In genomic region chr11:76083563-76084451, GRCh38 we compare ENCODE assay signal across 16 cellular contexts.
DNase-seq lines count a peak whose midpoint lies in the region; ATAC-seq, FAIRE-seq and TF ChIP-seq lines count a peak whose summit lies in the region.
"Had no signal": no experiment of that assay in that cellular context is flagged by ENCODE, and none has a peak within 500 bp of the region (broad histone marks: within the 10 kb centered on the region; RNA-seq: fewer than 3 reads in every experiment).

No MANE protein-coding gene starts in this region.

- CTCF ChIA-PET in HEK293T (lab: Yijun Ruan, JAX), result interaction anchor here (1.1 kb wide), 1 partner anchor 11 kb away, joined by 5 read pairs; no protein-coding TSS in a partner anchor

- H3K4me1 ChIP-seq in body of pancreas (no peaks in the 10 kb centered on the region), right cardiac atrium (ENCODE audit: control insufficient read depth, insufficient read depth, low read length) (peaks cover 3% of the 10 kb centered on the region), small intestine (ENCODE audit: control insufficient read depth in 2 of 2, insufficient read depth in 1 of 2, low read depth in 1 of 2, low read length in 1 of 2) (no peaks in the 10 kb centered on the region), endodermal cell (ENCODE audit: control insufficient read depth, insufficient read depth, low read length) (no peaks in the 10 kb centered on the region)
- H3K4me1 ChIP-seq: BLaER1 had no signal

- no peaks in the 10 kb centered on the region for H3K9me3 Mint-ChIP-seq in endodermal cell
- H3K9me3 Mint-ChIP-seq: activated naive CD4-positive, alpha-beta T cell treated with anti-CD3 and anti-CD28 coated beads, Interleukin-2, amount 50 U/mL, for 24 hours had no signal

- peaks cover 19% of the 10 kb centered on the region for H3K36me3 Mint-ChIP-seq in endodermal cell (ENCODE audit: low read depth)

- 76 to 80% methylated on average over 7 of the region's 7 CpGs for WGBS in body of pancreas, 2 donors
- 75% methylated on average over 7 of the region's 7 CpGs for WGBS in right cardiac atrium
- 57 to 71% (median 69%) methylated on average over 7 of the region's 7 CpGs for WGBS in small intestine, 3 donors
- 91 to 95% methylated on average over 2 to 6 of the region's 7 CpGs for WGBS in endodermal cell (ENCODE audit: insufficient coverage in 1 of 2, insufficient read length in 1 of 2), 2 experiments

- H3K4me3 ChIP-seq in body of pancreas, result no peak overlapping the region
- H3K4me3 ChIP-seq in right cardiac atrium (ENCODE audit: low read length), result no peak overlapping the region
- H3K4me3 ChIP-seq in small intestine (ENCODE audit: low read depth in 1 of 2, low read length in 2 of 2), result no peak overlapping the region
- H3K4me3 ChIP-seq in endodermal cell (ENCODE audit: low read length), result no peak overlapping the region
- H3K4me3 ChIP-seq: BLaER1, lower lobe of right lung had no signal

- no peak for DNase-seq in HEK293T (ENCODE audit: extremely low spot score)
- no peak for DNase-seq in body of pancreas
- no peak for DNase-seq in right cardiac atrium
- DNase-seq in small intestine, result peak; percentile 48
- no peak for DNase-seq in OCI-M1 (lab: John Stamatoyannopoulos, UW)
- DNase-seq in endodermal cell, result no peak
- no peak for DNase-seq in stimulated activated CD4-positive, alpha-beta T cell treated with anti-CD3 and anti-CD28 coated beads, Interleukin-1b, Interleukin-23, amount 100 ng/mL, for 48 hours
- DNase-seq: glutamatergic neuron; lower lobe of right lung; NCI-H1694; NCI-H748 treated with DMSO at 0.1 percent for 48 hours; stimulated activated naive CD8-positive, alpha-beta T cell treated with anti-CD3 and anti-CD28 coated beads, Interleukin-15, Interleukin-2, amounts not matched to agents 100 U/mL and 50 U/mL, for 24 hours had no signal

- H3K27ac Mint-ChIP-seq in endodermal cell, result no peak overlapping the region
- H3K27ac Mint-ChIP-seq: activated naive CD4-positive, alpha-beta T cell treated with anti-CD3 and anti-CD28 coated beads, Interleukin-2, amount 50 U/mL, for 24 hours had no signal

- H3K9me3 ChIP-seq in body of pancreas, result no peaks in the 10 kb centered on the region
- H3K9me3 ChIP-seq in right cardiac atrium (ENCODE audit: control insufficient read depth, low read length), result no peaks in the 10 kb centered on the region
- no peaks in the 10 kb centered on the region for H3K9me3 ChIP-seq in small intestine (ENCODE audit: control insufficient read depth, low read depth)
- no peaks in the 10 kb centered on the region for H3K9me3 ChIP-seq in endodermal cell (ENCODE audit: control insufficient read depth, low read length)
- H3K9me3 ChIP-seq: BLaER1, lower lobe of right lung had no signal

- no peak overlapping the region for H3K4me3 Mint-ChIP-seq in endodermal cell
- H3K4me3 Mint-ChIP-seq: activated naive CD4-positive, alpha-beta T cell treated with anti-CD3 and anti-CD28 coated beads, Interleukin-2, amount 50 U/mL, for 24 hours had no signal

- no peaks in the 10 kb centered on the region for H3K27me3 Mint-ChIP-seq in endodermal cell (ENCODE audit: insufficient read depth)
- H3K27me3 Mint-ChIP-seq: activated naive CD4-positive, alpha-beta T cell treated with anti-CD3 and anti-CD28 coated beads, Interleukin-2, amount 50 U/mL, for 24 hours had no signal

- FAIRE-seq in small intestine (lab: Jason Lieb, UNC), result peak; percentile 15
- FAIRE-seq: HepG2 had no signal

- H3K27me3 ChIP-seq in body of pancreas, result no peaks in the 10 kb centered on the region
- no peaks in the 10 kb centered on the region for H3K27me3 ChIP-seq in right cardiac atrium (ENCODE audit: control insufficient read depth, insufficient read depth)
- H3K27me3 ChIP-seq in small intestine (ENCODE audit: control insufficient read depth in 2 of 2, insufficient read depth in 2 of 2, low read length in 2 of 2), result no peaks in the 10 kb centered on the region
- no peaks in the 10 kb centered on the region for H3K27me3 ChIP-seq in endodermal cell (ENCODE audit: control insufficient read depth, insufficient read depth, low read length, poor library complexity, severe bottlenecking)
- H3K27me3 ChIP-seq: BLaER1 had no signal

- H3K36me3 ChIP-seq in body of pancreas (replicated peaks in 1 of 2; ENCODE audit: insufficient read depth in 1 of 2, low read depth in 2 of 2) (no peaks in the 10 kb centered on the region), small intestine (ENCODE audit: control insufficient read depth in 2 of 2, insufficient read depth in 2 of 2, low read length in 2 of 2) (no peaks in the 10 kb centered on the region), endodermal cell (ENCODE audit: control insufficient read depth, insufficient read depth, low read length) (peaks cover 10% of the 10 kb centered on the region)
- H3K36me3 ChIP-seq: lower lobe of right lung had no signal

- H3K27ac ChIP-seq in body of pancreas, result no peak overlapping the region
- peak overlapping the region; percentile 70 for H3K27ac ChIP-seq in right cardiac atrium (ENCODE audit: low read length)
- H3K27ac ChIP-seq in small intestine (ENCODE audit: low read depth in 1 of 2, low read length in 1 of 2), result peak overlapping the region in 1 of 2 donors; percentile 0
- H3K27ac ChIP-seq in endodermal cell (ENCODE audit: low read depth, low read length), result no peak overlapping the region
- H3K27ac ChIP-seq: BLaER1, lower lobe of right lung had no signal

- TF ChIP-seq CTCF in body of pancreas (IDR thresholded peaks at IDR 0.05), result no peak
- no peak for TF ChIP-seq CTCF in endodermal cell (conservative IDR thresholded peaks at IDR 0.05)

- H3K4me1 Mint-ChIP-seq in endodermal cell, result peaks cover 12% of the 10 kb centered on the region

- ATAC-seq in body of pancreas (peak; percentile 24), right cardiac atrium (no peak), GM21515 (IDR thresholded peaks at IDR 0.05; ENCODE audit: unreplicated experiment) (no peak)
- ATAC-seq: HepG2; stimulated activated naive CD8-positive, alpha-beta T cell treated with anti-CD3 and anti-CD28 coated beads, Interleukin-15, Interleukin-2, amounts not matched to agents 100 U/mL and 50 U/mL, for 24 hours had no signal

- TF ChIP-seq POLR2A in body of pancreas (IDR thresholded peaks at IDR 0.05), result no peak

- intact Hi-C loops in body of pancreas (cut with DNase I), result no loop called here
- intact Hi-C loops in right cardiac atrium (cut with DNase I), result no loop called here

- POLR2A ChIA-PET in HEK293T (lab: Yijun Ruan, JAX), result interaction anchor here (0.8 kb wide), 1 partner anchor 9 kb away, joined by 3 read pairs; no protein-coding TSS in a partner anchor

- no peak overlapping the region for H3K9ac ChIP-seq in endodermal cell (ENCODE audit: extremely low read depth, low read length, poor library complexity, severe bottlenecking)
- H3K9ac ChIP-seq: BLaER1 had no signal

TF ChIP-seq in HEK293T, 16 proteins besides CTCF, POLR2A, EP300 and RAD21:
- TF ChIP-seq PKNOX1 (IDR thresholded peaks at IDR 0.05) (0 out of 2 replicates have a peak, but pooled peaks have one; percentile 3), ARNT (IDR thresholded peaks at IDR 0.05) (no peak)
